ENCODE assay signal across 27 cellular contexts in the genomic region with DNA sequence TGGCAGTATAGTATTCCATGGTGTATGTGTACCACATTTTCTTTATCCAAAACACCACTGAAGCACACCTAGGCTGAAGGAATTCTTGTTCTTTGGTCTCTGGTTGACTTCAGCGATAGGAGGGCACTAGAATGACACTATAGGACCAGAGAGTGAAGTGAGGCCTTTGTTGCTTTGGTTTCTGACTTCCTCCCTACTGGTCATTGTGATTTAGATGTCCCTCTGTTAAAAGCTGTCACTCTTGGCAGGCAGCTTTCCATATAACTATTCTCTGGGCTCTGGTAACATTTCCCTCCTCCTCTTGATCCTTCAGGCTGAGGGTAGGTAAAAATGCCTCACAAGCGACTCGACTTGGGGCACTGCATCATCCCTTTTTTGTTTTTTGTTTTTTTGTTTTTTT.
"Had no signal": no experiment of that assay in that cellular context is flagged by ENCODE, and none has a peak within 500 bp of the region (broad histone marks: within the 10 kb centered on the region; RNA-seq: fewer than 3 reads in every experiment).

No MANE protein-coding gene starts in this region.

- H3K4me1 ChIP-seq: esophagus muscularis mucosa had no signal

- H3K36me3 Mint-ChIP-seq: activated naive CD8-positive, alpha-beta T cell had no signal

- H3K27me3 ChIP-seq: brain microvascular endothelial cell, gastrocnemius medialis had no signal

- H3K4me1 Mint-ChIP-seq: activated CD4-positive, alpha-beta memory T cell treated with anti-CD3 and anti-CD28 coated beads, Interleukin-2, amount 10 ng/mL, durations not matched to agents 7 days and 5 days; activated CD4-positive, alpha-beta T cell treated with anti-CD3 and anti-CD28 coated beads, Interleukin-2, amount 10 ng/mL, durations not matched to agents 7 days and 5 days; central memory CD8-positive, alpha-beta T cell had no signal

- ATAC-seq: activated T-cell treated with anti-CD3 and anti-CD28 coated beads, Interleukin-2, amount 50 U/mL, for 72 hours; effector memory CD8-positive, alpha-beta T cell; foreskin keratinocyte; gastrocnemius medialis had no signal

- H3K36me3 ChIP-seq: brain microvascular endothelial cell, esophagus muscularis mucosa, gastrocnemius medialis had no signal

- H3K9me3 ChIP-seq: esophagus muscularis mucosa, gastrocnemius medialis had no signal

- DNase-seq: activated CD4-positive, alpha-beta memory T cell treated with anti-CD3 and anti-CD28 coated beads, Interleukin-2, amount 10 ng/mL, durations not matched to agents 7 days and 5 days; activated CD4-positive, alpha-beta T cell treated with anti-CD3 and anti-CD28 coated beads for 1 hour; activated CD4-positive, alpha-beta T cell treated with anti-CD3 and anti-CD28 coated beads for 4 hours; activated CD4-positive, alpha-beta T cell treated with anti-CD3 and anti-CD28 coated beads, Interleukin-2, amount 10 ng/mL, durations not matched to agents 7 days and 5 days; activated CD4-positive, alpha-beta T cell treated with anti-CD3 and anti-CD28 coated beads, Interleukin-2, amount 50 U/mL, for 4 hours; activated CD8-positive, alpha-beta memory T cell treated with anti-CD3 and anti-CD28 coated beads, Interleukin-2, amount 50 U/mL, for 48 hours; activated effector memory CD4-positive, alpha-beta T cell treated with Interleukin-2 at 50 U/mL for 16 hours; activated gamma-delta T cell treated with Interleukin-2 at 50 U/mL for 16 hours; activated naive CD4-positive, alpha-beta T cell treated with anti-CD3 and anti-CD28 coated beads, Interleukin-2, amount 50 U/mL, for 16 hours; activated naive CD4-positive, alpha-beta T cell treated with Interleukin-2 at 50 U/mL for 16 hours; activated T-cell treated with anti-CD3 and anti-CD28 coated beads for 4 hours; activated T-cell treated with anti-CD3 and anti-CD28 coated beads, Interleukin-2, amount 50 U/mL, for 24 hours; activated T-cell treated with anti-CD3 and anti-CD28 coated beads, Interleukin-2, amount 50 U/mL, for 72 hours; amniotic stem cell; anterior cingulate cortex; brain microvascular endothelial cell; cortex of kidney; dermis blood vessel endothelial cell; effector CD4-positive, alpha-beta T cell; effector memory CD8-positive, alpha-beta T cell; erythroblast; foreskin keratinocyte; gastrocnemius medialis; T-helper 2 cell had no signal

- H3K27ac ChIP-seq: brain microvascular endothelial cell, esophagus muscularis mucosa, foreskin keratinocyte, gastrocnemius medialis had no signal

- H3K27me3 Mint-ChIP-seq: activated CD4-positive, alpha-beta memory T cell treated with anti-CD3 and anti-CD28 coated beads, Interleukin-2, amount 10 ng/mL, durations not matched to agents 7 days and 5 days had no signal

- H3K9me3 Mint-ChIP-seq: activated CD4-positive, alpha-beta memory T cell treated with anti-CD3 and anti-CD28 coated beads, Interleukin-2, amount 10 ng/mL, durations not matched to agents 7 days and 5 days; activated CD4-positive, alpha-beta T cell treated with anti-CD3 and anti-CD28 coated beads, Interleukin-2, amount 10 ng/mL, durations not matched to agents 7 days and 5 days; activated T-cell treated with anti-CD3 and anti-CD28 coated beads, Interleukin-2, amount 50 U/mL, for 24 hours; central memory CD8-positive, alpha-beta T cell; effector memory CD8-positive, alpha-beta T cell had no signal

- H3K27ac Mint-ChIP-seq: activated CD4-positive, alpha-beta memory T cell treated with anti-CD3 and anti-CD28 coated beads, Interleukin-2, amount 10 ng/mL, durations not matched to agents 7 days and 5 days; activated CD4-positive, alpha-beta T cell treated with anti-CD3 and anti-CD28 coated beads, Interleukin-2, amount 10 ng/mL, durations not matched to agents 7 days and 5 days; activated naive CD8-positive, alpha-beta T cell; activated T-cell treated with anti-CD3 and anti-CD28 coated beads, Interleukin-2, amount 50 U/mL, for 24 hours; activated T-cell treated with anti-CD3 and anti-CD28 coated beads, Interleukin-2, amount 50 U/mL, for 72 hours; effector memory CD8-positive, alpha-beta T cell had no signal

- H3K4me3 ChIP-seq: esophagus muscularis mucosa, gastrocnemius medialis had no signal

- H3K4me3 Mint-ChIP-seq: activated CD4-positive, alpha-beta memory T cell treated with anti-CD3 and anti-CD28 coated beads, Interleukin-2, amount 10 ng/mL, durations not matched to agents 7 days and 5 days; activated CD4-positive, alpha-beta T cell treated with anti-CD3 and anti-CD28 coated beads, Interleukin-2, amount 10 ng/mL, durations not matched to agents 7 days and 5 days; activated naive CD8-positive, alpha-beta T cell; activated T-cell treated with anti-CD3 and anti-CD28 coated beads, Interleukin-2, amount 50 U/mL, for 24 hours; activated T-cell treated with anti-CD3 and anti-CD28 coated beads, Interleukin-2, amount 50 U/mL, for 72 hours; central memory CD8-positive, alpha-beta T cell; effector memory CD8-positive, alpha-beta T cell had no signal
